11 cellular contexts compared by ENCODE assay signal in genomic region chr14:55133416-55133815, GRCh38. TPM values are rescaled to one million over a fixed set of nuclear protein-coding genes. Genes with fewer than 3 reads are reported as not detected.
DNase-seq lines count a peak whose midpoint lies in the region; ATAC-seq, FAIRE-seq and TF ChIP-seq lines count a peak whose summit lies in the region.
"Had no signal": no experiment of that assay in that cellular context is flagged by ENCODE, and none has a peak within 500 bp of the region (broad histone marks: within the 10 kb centered on the region; RNA-seq: fewer than 3 reads in every experiment).

No MANE protein-coding gene starts in this region.

- no peak for TF ChIP-seq POLR2A in HCT116 (IDR thresholded peaks at IDR 0.05; ENCODE audit: borderline replicate concordance, extremely low read depth, insufficient read depth, insufficient read length)
- no peak for TF ChIP-seq POLR2A in GM12878 (IDR thresholded peaks at IDR 0.05; ENCODE audit: low read depth, low read length)

- H3K27ac ChIP-seq in AG04450 (ENCODE audit: low read depth, low read length) (no peak overlapping the region), HCT116 (ENCODE audit: low read depth, low read length) (no peak overlapping the region), GM12878 (ENCODE audit: control insufficient read depth, insufficient read depth) (no peak overlapping the region), lower lobe of right lung (no peak overlapping the region)

- ATAC-seq in HCT116, result no peak
- ATAC-seq in GM12878, result no peak
- ATAC-seq in lower lobe of right lung, result no peak
- no peak for ATAC-seq in GM21381 (IDR thresholded peaks at IDR 0.05; ENCODE audit: unreplicated experiment)

- POLR2A ChIA-PET in AG04450 (lab: Yijun Ruan, JAX), result no interaction called here
- POLR2A ChIA-PET in HCT116 (lab: Charles Lee), result interaction anchor here (1.4 kb wide), 1 partner anchor 30 kb away, joined by 5 read pairs; no protein-coding TSS in a partner anchor
- POLR2A ChIA-PET in GM12878 (lab: Charles Lee), result no interaction called here

- TF ChIP-seq CTCF in AG04450 (IDR thresholded peaks at IDR 0.05; ENCODE audit: low read depth, low read length) (peak; percentile 38), HCT116 (IDR thresholded peaks at IDR 0.05 in 2 of 3, conservative IDR thresholded peaks at IDR 0.05 in 1 of 3; ENCODE audit: borderline replicate concordance in 1 of 3, insufficient read depth in 1 of 3, low read depth in 2 of 3, low read length in 2 of 3) (peak; percentile 25 to 51 (median 30); a peak in 3 of 6 replicates), GM12878 (IDR thresholded peaks at IDR 0.05 in 2 of 3, conservative IDR thresholded peaks at IDR 0.05 in 1 of 3; ENCODE audit: control insufficient read depth in 2 of 3, extremely low read depth in 1 of 3, insufficient read depth in 1 of 3, low read depth in 3 of 3, low read length in 3 of 3) (peak in 2 of 3 experiments; percentile 13 to 17; a peak in 1 of 6 replicates), lower lobe of right lung (IDR thresholded peaks at IDR 0.05) (no peak)

- H2AFZ ChIP-seq in HCT116 (ENCODE audit: low read depth, low read length, poor library complexity, severe bottlenecking), result no peak overlapping the region
- no peak overlapping the region for H2AFZ ChIP-seq in GM12878 (ENCODE audit: control insufficient read depth, low read depth, low read length)

- TF ChIP-seq RAD21 in HCT116 (IDR thresholded peaks at IDR 0.05; ENCODE audit: low read depth) (peak; percentile 57), GM12878 (IDR thresholded peaks at IDR 0.05; ENCODE audit: insufficient read depth, low read depth, low read length) (no peak)

- intact Hi-C loops in HCT116 (cut with micrococcal nuclease) (no loop called here), GM12878 (cut with micrococcal nuclease; ENCODE audit: unreplicated experiment) (no loop called here), lower lobe of right lung (cut with DNase I) (no loop called here)

- no peak for FAIRE-seq in GM12878 (lab: Jason Lieb, UNC)
- FAIRE-seq: bronchial epithelial cell had no signal

- peaks cover 16 to 34% of the 10 kb centered on the region in 2 experiments; a peak in 3 of 4 replicates for H3K4me1 ChIP-seq in HCT116 (ENCODE audit: control insufficient read depth in 1 of 2, insufficient read depth in 2 of 2, low read length in 2 of 2)
- H3K4me1 ChIP-seq in GM12878 (ENCODE audit: control insufficient read depth, insufficient read depth, low read length), result no peaks in the 10 kb centered on the region; the same call in 1 of the 2 replicates
- peaks cover 75% of the 10 kb centered on the region for H3K4me1 ChIP-seq in lower lobe of right lung

- in situ Hi-C loops in GM12878 (cut with MboI), result no loop called here

- H3K27me3 ChIP-seq in AG04450 (ENCODE audit: control insufficient read depth, insufficient read depth, low read length) (no peaks in the 10 kb centered on the region), HCT116 (ENCODE audit: insufficient read depth, low read length) (no peaks in the 10 kb centered on the region), GM12878 (replicated peaks in 1 of 2; ENCODE audit: control insufficient read depth in 2 of 2, insufficient read depth in 2 of 2, low read length in 1 of 2) (no peaks in the 10 kb centered on the region), lower lobe of right lung (ENCODE audit: low read depth) (no peaks in the 10 kb centered on the region)

- H3K9ac ChIP-seq in HCT116 (ENCODE audit: low read length) (no peak overlapping the region), GM12878 (ENCODE audit: control insufficient read depth, insufficient read depth, low read length) (no peak overlapping the region)

- H3K79me2 ChIP-seq in HCT116 (ENCODE audit: insufficient read depth, low read length) (peaks cover 76% of the 10 kb centered on the region), GM12878 (ENCODE audit: control insufficient read depth, insufficient read depth, low read length) (peaks cover 4% of the 10 kb centered on the region)

- TF ChIP-seq EP300 in GM12878 (IDR thresholded peaks at IDR 0.05; ENCODE audit: borderline replicate concordance in 1 of 2, control insufficient read depth in 1 of 2, low read depth in 2 of 2, low read length in 2 of 2), result no peak

- no peaks in the 10 kb centered on the region for H3K9me2 ChIP-seq in HCT116 (ENCODE audit: insufficient read depth)

- WGBS in GM12878 (ENCODE audit: insufficient coverage, insufficient replicate concordance, low lambda C conversion rate, missing lambda C conversion rate), result 100% methylated on average over 4 of the region's 4 CpGs

- DNase-seq in AG04450 (ENCODE audit: low read depth, low spot score) (no peak), HCT116 (ENCODE audit: low read depth, low spot score) (peak; percentile 28), GM12878 (ENCODE audit: low read depth, low spot score) (no peak), lower lobe of right lung (no peak), NCI-H2029 treated with DMSO at 0.1 percent for 48 hours (lab: John Stamatoyannopoulos, UW) (no peak), mesenteric fat pad (ENCODE audit: low spot score) (no peak)
- DNase-seq in effector CD4-positive, alpha-beta T cell, result no peak
- DNase-seq: DMS79, NCI-H2081 had no signal

- RAD21 ChIA-PET in HCT116 (lab: Charles Lee; ENCODE audit: low non-redundant PET in 1 of 2, low total read pairs in 2 of 2, uncharacterized antibody in 2 of 2, unreplicated experiment in 2 of 2) (no interaction called here), GM12878 (lab: Charles Lee; ENCODE audit: unreplicated experiment) (no interaction called here)

- 0 out of 4 replicates have a peak, but pooled peaks cover 0 to 5% of the 10 kb centered on the region in 2 experiments for H3K36me3 ChIP-seq in HCT116 (ENCODE audit: control insufficient read depth in 1 of 2, insufficient read depth in 2 of 2, low read length in 2 of 2)
- H3K36me3 ChIP-seq in GM12878 (ENCODE audit: control insufficient read depth in 2 of 2, insufficient read depth in 2 of 2, low read length in 1 of 2), result peaks cover 1 to 3% of the 10 kb centered on the region in 2 experiments
- peaks cover 42% of the 10 kb centered on the region for H3K36me3 ChIP-seq in lower lobe of right lung

- no TSS peak for BruUV-seq in HCT116 (replicated peaks; lab: Mats Ljungman, UMichigan)
- BruUV-seq in GM12878 (replicated peaks; lab: Mats Ljungman, UMichigan), result TSS peak; percentile 4

- H4K20me1 ChIP-seq in HCT116 (ENCODE audit: insufficient read depth) (no peaks in the 10 kb centered on the region), GM12878 (ENCODE audit: control insufficient read depth, insufficient read depth) (peaks cover 3% of the 10 kb centered on the region; the same call in 1 of the 2 replicates)

- no peak overlapping the region for H3K4me3 ChIP-seq in AG04450 (ENCODE audit: low read depth, low read length)
- H3K4me3 ChIP-seq in HCT116 (replicated peaks in 1 of 2; ENCODE audit: low read depth in 1 of 2, low read length in 2 of 2), result no peak overlapping the region
- no peak overlapping the region for H3K4me3 ChIP-seq in GM12878
- peak overlapping the region; percentile 7 for H3K4me3 ChIP-seq in lower lobe of right lung

- SMC1A ChIA-PET in GM12878 (lab: Charles Lee; ENCODE audit: uncharacterized antibody, unreplicated experiment), result interaction anchor here (0.7 to 5.7 kb wide), 3 partner anchors 35 to 44 kb away, joined by 3 to 26 read pairs (median 7); no protein-coding TSS in a partner anchor

- H3K9me3 ChIP-seq in AG04450 (ENCODE audit: control insufficient read depth, insufficient read depth, low read length) (no peaks in the 10 kb centered on the region; the same call in 1 of the 2 replicates), HCT116 (ENCODE audit: control insufficient read depth in 1 of 2, insufficient read depth in 1 of 2, low read depth in 1 of 2, low read length in 2 of 2) (no peaks in the 10 kb centered on the region), GM12878 (replicated peaks; ENCODE audit: control insufficient read depth, insufficient read depth, low read length) (no peaks in the 10 kb centered on the region), lower lobe of right lung (no peaks in the 10 kb centered on the region)

- CTCF ChIA-PET in AG04450 (lab: Charles Lee), result interaction anchor here (1.9 kb wide), 1 partner anchor 44 kb away, joined by 10 read pairs; no protein-coding TSS in a partner anchor
- CTCF ChIA-PET in HCT116 (lab: Charles Lee), result no interaction called here
- CTCF ChIA-PET in GM12878 (lab: Yijun Ruan, JAX), result interaction anchor here (0.6 to 2.6 kb wide), 4 partner anchors 14 to 45 kb away, joined by 3 to 8 read pairs (median 4); no protein-coding TSS in a partner anchor

- H3K4me2 ChIP-seq in HCT116 (ENCODE audit: low read length), result no peak overlapping the region
- H3K4me2 ChIP-seq in GM12878 (ENCODE audit: control insufficient read depth, insufficient read depth), result no peak overlapping the region

RNA-seq across cellular contexts. Expression of gene LGALS3, which starts 4.4 kb away (rescaled TPM):
- polyA plus RNA-seq in AG04450 (2011; rRNA removed) (303 and 383 TPM in 2 replicates), GM12878 (2011; rRNA removed) (34.2 and 45.4 TPM in 2 replicates), GM12878 (2014; fragmentation: Illumina TruSeq; extraction: Trizol) (7.7 and 8.6 TPM in 2 replicates), GM12878 (2014; fragmentation: Nextera tagmentation; extraction: Ambion mirVana) (1 to 10 TPM; 1.5 to 6.4 TPM), GM12878 (2014; rRNA removed) (21.3 and 28.6 TPM in 2 replicates), GM12878 (2016; fragmentation: Nextera tagmentation; extraction: Ambion mirVana) (10 to 100 TPM; 28.2 to 30.6 TPM)
- 113 and 122 TPM in 2 replicates for polyA minus RNA-seq in AG04450 (2011; rRNA and poly(A)+ RNA removed)
- total RNA-seq in HCT116 (2021; ENCODE audit: unreplicated experiment) (86.1 TPM), GM12878 (2014; rRNA removed) (23.1 and 25.6 TPM in 2 replicates), GM12878 (2014; rRNA removed; fragmentation: Illumina TruSeq; extraction: Trizol) (12.0 and 12.3 TPM in 2 replicates), GM12878 (2021) (13.6 and 16.1 TPM in 2 replicates), lower lobe of right lung (528 TPM), mesenteric fat pad (241 TPM)
- 75.3 and 83.3 TPM in 2 replicates for polyA plus RNA-seq in HCT116 (2012)
- 17.5 and 21.3 TPM in 2 replicates for total RNA-seq in GM12878 (2013; cell fraction: nucleolus; rRNA removed)
- 15.6 TPM for polyA plus RNA-seq in GM12878 (2011; ENCODE audit: low read depth)
- polyA plus RNA-seq in GM12878 (2011; cell fraction: cytosol; rRNA removed), result 24.5 and 31.9 TPM in 2 replicates
- polyA plus RNA-seq in GM12878 (2011; cell fraction: nucleus; rRNA removed), result 20.1 and 27.1 TPM in 2 replicates
- polyA plus RNA-seq in GM12878 (2012), result 19.7 and 39.6 TPM in 2 replicates
- 9.8 and 14.3 TPM in 2 replicates for polyA minus RNA-seq in GM12878 (2011; rRNA and poly(A)+ RNA removed)
- polyA minus RNA-seq in GM12878 (2011; cell fraction: cytosol; rRNA and poly(A)+ RNA removed), result 4.4 and 8.1 TPM in 2 replicates
- polyA minus RNA-seq in GM12878 (2011; cell fraction: nucleus; rRNA and poly(A)+ RNA removed), result 5.0 and 5.9 TPM in 2 replicates

RNA-seq across cellular contexts. Expression of gene DLGAP5, which starts 58.0 kb away (rescaled TPM):
- polyA plus RNA-seq in AG04450 (2011; rRNA removed), result 9.0 and 16.4 TPM in 2 replicates
- polyA minus RNA-seq in AG04450 (2011; rRNA and poly(A)+ RNA removed), result 4.8 and 8.3 TPM in 2 replicates
- total RNA-seq in HCT116 (2021; ENCODE audit: unreplicated experiment), result 72.8 TPM
- polyA plus RNA-seq in HCT116 (2012), result 18.7 and 28.9 TPM in 2 replicates
- total RNA-seq in GM12878 (2013; cell fraction: nucleolus; rRNA removed), result 55.7 and 56.0 TPM in 2 replicates
- total RNA-seq in GM12878 (2014; rRNA removed), result 50.3 and 66.0 TPM in 2 replicates
- 106 TPM in 2 replicates for total RNA-seq in GM12878 (2014; rRNA removed; fragmentation: Illumina TruSeq; extraction: Trizol)
- 66.8 and 72.0 TPM in 2 replicates for total RNA-seq in GM12878 (2021)
- polyA plus RNA-seq in GM12878 (2011; ENCODE audit: low read depth), result 12.8 TPM
- 63.8 and 118 TPM in 2 replicates for polyA plus RNA-seq in GM12878 (2011; rRNA removed)
- 7.5 and 7.8 TPM in 2 replicates for polyA plus RNA-seq in GM12878 (2011; cell fraction: cytosol; rRNA removed)
- polyA plus RNA-seq in GM12878 (2011; cell fraction: nucleus; rRNA removed), result 269 and 295 TPM in 2 replicates
- polyA plus RNA-seq in GM12878 (2012), result 20.8 and 31.4 TPM in 2 replicates
- 94.4 and 112 TPM in 2 replicates for polyA plus RNA-seq in GM12878 (2014; fragmentation: Illumina TruSeq; extraction: Trizol)
- polyA plus RNA-seq in GM12878 (2014; fragmentation: Nextera tagmentation; extraction: Ambion mirVana), result 10 to 100 TPM; 57.9 to 68.4 TPM
- polyA plus RNA-seq in GM12878 (2014; rRNA removed), result 34.1 and 40.9 TPM in 2 replicates
- polyA plus RNA-seq in GM12878 (2016; fragmentation: Nextera tagmentation; extraction: Ambion mirVana), result 100 to 1,000 TPM in 1 of 2 experiments, 10 to 100 TPM in 1; 94.7 to 106 TPM
- 19.4 and 26.5 TPM in 2 replicates for polyA minus RNA-seq in GM12878 (2011; rRNA and poly(A)+ RNA removed)
- 14.0 TPM in 2 replicates for polyA minus RNA-seq in GM12878 (2011; cell fraction: cytosol; rRNA and poly(A)+ RNA removed)
- polyA minus RNA-seq in GM12878 (2011; cell fraction: nucleus; rRNA and poly(A)+ RNA removed), result 75.4 and 98.7 TPM in 2 replicates
- 0.97 TPM for total RNA-seq in lower lobe of right lung
- total RNA-seq in mesenteric fat pad, result not detected

Comparison
In these comparisons a context has a peak if more than half of its experiments do, and no peak if none do; other contexts are left out.
1. RNA of gene DLGAP5, which starts 58.0 kb away (total RNA-seq): 72.8 TPM in HCT116 (single experiment) and 50.3 to 106 TPM in GM12878; 0.97 TPM in lower lobe of right lung (single experiment) and not detected in mesenteric fat pad (single experiment); every median in the first group is over 10 times any median in the second.